In the genomic region with DNA sequence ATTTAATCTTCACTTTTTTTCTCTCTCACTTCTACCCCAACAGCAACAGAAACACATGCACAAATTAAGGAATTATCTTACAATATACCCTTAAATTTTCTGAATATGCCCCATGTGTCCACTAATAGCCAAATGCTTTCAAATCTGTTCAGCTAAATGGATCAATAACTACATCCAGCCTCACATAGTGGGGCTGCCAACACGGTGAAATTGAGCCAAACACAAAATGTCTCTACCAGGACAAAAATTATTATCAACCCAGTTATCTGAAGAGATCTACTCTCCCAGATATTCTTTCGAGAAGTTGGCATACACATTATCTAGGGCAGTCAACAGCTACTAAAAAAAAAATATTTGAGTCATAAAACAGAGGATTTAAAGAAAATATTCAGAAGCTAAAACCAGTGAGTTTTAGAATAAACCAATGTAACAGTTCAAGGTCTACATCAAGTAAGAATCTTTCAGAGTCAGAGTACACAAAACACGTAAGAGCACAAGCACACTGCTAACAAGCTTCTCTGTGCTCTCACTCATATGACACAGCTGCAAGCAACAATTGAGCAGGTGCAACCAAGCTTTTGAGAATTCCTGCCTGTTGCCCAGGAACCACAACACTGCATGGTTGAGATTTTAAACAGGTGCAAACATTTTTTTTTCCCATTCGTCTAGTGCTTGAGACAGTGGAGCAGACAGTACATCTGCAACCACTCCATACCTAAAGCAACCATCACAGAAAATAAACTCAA, we compare ENCODE assay signal across 9 cellular contexts.
DNase-seq lines count a peak whose midpoint lies in the region; ATAC-seq, FAIRE-seq and TF ChIP-seq lines count a peak whose summit lies in the region.
"Had no signal": no experiment of that assay in that cellular context is flagged by ENCODE, and none has a peak within 500 bp of the region (broad histone marks: within the 10 kb centered on the region; RNA-seq: fewer than 3 reads in every experiment).

No MANE protein-coding gene starts in this region.

- H3K4me1 Mint-ChIP-seq in CD14-positive monocyte = peaks cover 4% of the 10 kb centered on the region

- H3K4me3 ChIP-seq in dorsolateral prefrontal cortex = peak overlapping the region in 19 of 59 donors; percentile 0 to 40 (median 21)
- no peak overlapping the region for H3K4me3 ChIP-seq in neuronal stem cell (ENCODE audit: low read length in 2 of 2)
- H3K4me3 ChIP-seq: esophagus squamous epithelium had no signal

- no peak overlapping the region for H4K91ac ChIP-seq in neuronal stem cell (ENCODE audit: low read depth, low read length, poor library complexity)

- TF ChIP-seq POLR2A in GM12891 (IDR thresholded peaks at IDR 0.05; ENCODE audit: low read depth, low read length) = no peak

- no peak overlapping the region for H4K8ac ChIP-seq in neuronal stem cell (ENCODE audit: low read depth, low read length)

- peaks cover 7 to 36% of the 10 kb centered on the region in 2 donors for H3K4me1 ChIP-seq in neuronal stem cell (ENCODE audit: control insufficient read depth in 2 of 2, insufficient read depth in 1 of 2, low read depth in 1 of 2, low read length in 2 of 2)

- no peak overlapping the region for H2BK120ac ChIP-seq in neuronal stem cell (ENCODE audit: low read depth, low read length)

- no peak overlapping the region for H3K14ac ChIP-seq in neuronal stem cell (ENCODE audit: low read length)

- H3K27ac ChIP-seq in dorsolateral prefrontal cortex (peak overlapping the region in 49 of 59 donors; percentile 0 to 85 (median 40)), neuronal stem cell (replicated peaks; ENCODE audit: low read length) (no peak overlapping the region)

- no peaks in the 10 kb centered on the region for H3K79me1 ChIP-seq in neuronal stem cell (ENCODE audit: low read depth, low read length)

- H3K9me3 ChIP-seq in neuronal stem cell (replicated peaks in 1 of 2; ENCODE audit: control insufficient read depth in 2 of 2, insufficient read depth in 1 of 2, low read depth in 1 of 2, low read length in 2 of 2) = no peaks in the 10 kb centered on the region
- H3K9me3 ChIP-seq: esophagus squamous epithelium had no signal

- no peak overlapping the region for H3K27ac Mint-ChIP-seq in CD14-positive monocyte

- H3K23ac ChIP-seq in neuronal stem cell (ENCODE audit: low read depth, low read length, poor library complexity) = no peak overlapping the region

- no peak overlapping the region for H3K4me2 ChIP-seq in neuronal stem cell (ENCODE audit: insufficient read depth, low read length, poor library complexity, severe bottlenecking)

- H2AFZ ChIP-seq in neuronal stem cell (ENCODE audit: low read length) = peak overlapping the region; percentile 65

- H2AK5ac ChIP-seq in neuronal stem cell (ENCODE audit: low read depth, low read length) = no peak overlapping the region

- no peak overlapping the region for H2BK12ac ChIP-seq in neuronal stem cell (ENCODE audit: low read length)

- no peaks in the 10 kb centered on the region for H3K27me3 Mint-ChIP-seq in CD14-positive monocyte (ENCODE audit: low read depth in 3 of 3)

- no peak overlapping the region for H3K9ac ChIP-seq in neuronal stem cell (ENCODE audit: low read depth, low read length, poor library complexity)

- no peak for TF ChIP-seq CTCF in dorsolateral prefrontal cortex (IDR thresholded peaks at IDR 0.05 in 54 of 56, conservative IDR thresholded peaks at IDR 0.05 in 2 of 56; ENCODE audit: low read depth in 1 of 56, partially characterized antibody in 56 of 56)
- TF ChIP-seq CTCF in CD14-positive monocyte (IDR thresholded peaks at IDR 0.05) = no peak

- peaks cover 0 to under 1% of the 10 kb centered on the region in 2 donors for H3K36me3 Mint-ChIP-seq in CD14-positive monocyte

- H3K27me3 ChIP-seq in dorsolateral prefrontal cortex = no peaks in the 10 kb centered on the region
- H3K27me3 ChIP-seq in neuronal stem cell (ENCODE audit: control insufficient read depth in 3 of 3, insufficient read depth in 3 of 3, low read depth in 1 of 3, low read length in 3 of 3) = no peaks in the 10 kb centered on the region
- H3K27me3 ChIP-seq: esophagus squamous epithelium had no signal

- H2BK15ac ChIP-seq in neuronal stem cell (ENCODE audit: low read length) = no peak overlapping the region

- intact Hi-C loops in dorsolateral prefrontal cortex (cut with DNase I) = no loop called here
- intact Hi-C loops in CD14-positive monocyte (cut with micrococcal nuclease) = no loop called here

- DNase-seq in GM12891 (ENCODE audit: insufficient read length, low spot score) (no peak), NCI-H2107 (lab: John Stamatoyannopoulos, UW) (peak; percentile 85), dorsolateral prefrontal cortex (peak in 1 of 10 donors; percentile 47), neuronal stem cell (ENCODE audit: low spot score) (no peak), CD14-positive monocyte (ENCODE audit: low spot score) (no peak), LoVo (ENCODE audit: low spot score) (no peak)
- DNase-seq: esophagus squamous epithelium had no signal

- FAIRE-seq in GM12891 (lab: Jason Lieb, UNC) = peak; percentile 56

- no peak overlapping the region for H3K18ac ChIP-seq in neuronal stem cell (ENCODE audit: low read length)

- H3K36me3 ChIP-seq in neuronal stem cell (replicated peaks in 1 of 2; ENCODE audit: control insufficient read depth in 2 of 2, insufficient read depth in 2 of 2, low read length in 2 of 2) = no peaks in the 10 kb centered on the region
- H3K36me3 ChIP-seq: esophagus squamous epithelium had no signal

- H3K9me3 Mint-ChIP-seq in CD14-positive monocyte = peaks cover 0 to 2% (median 0%) of the 10 kb centered on the region in 7 donors

- no peak for ATAC-seq in HG02870 (IDR thresholded peaks at IDR 0.05; ENCODE audit: unreplicated experiment)
- ATAC-seq in GM19397 (IDR thresholded peaks at IDR 0.05; ENCODE audit: unreplicated experiment) = no peak

- H3K4me3 Mint-ChIP-seq in CD14-positive monocyte = no peak overlapping the region

- H3K4ac ChIP-seq in neuronal stem cell (ENCODE audit: low read length) = no peak overlapping the region

- WGBS in neuronal stem cell (ENCODE audit: extremely low coverage in 2 of 2, insufficient read length in 2 of 2, insufficient replicate concordance in 1 of 2), 2 donors = no CpG with 5 or more reads among the region's 4 CpGs

- H2BK5ac ChIP-seq in neuronal stem cell (ENCODE audit: low read length) = no peak overlapping the region

TF ChIP-seq in GM12891, 5 proteins besides CTCF, POLR2A, EP300 and RAD21:
- TF ChIP-seq PAX5 (IDR thresholded peaks at IDR 0.05; ENCODE audit: insufficient read depth, low read length, severe bottlenecking) (no peak), POU2F2 (IDR thresholded peaks at IDR 0.05; ENCODE audit: low read depth, low read length) (no peak), TAF1 (IDR thresholded peaks at IDR 0.05; ENCODE audit: low read depth, low read length) (no peak), POLR2AphosphoS5 (IDR thresholded peaks at IDR 0.05; ENCODE audit: low read depth, low read length) (no peak), SPI1 (IDR thresholded peaks at IDR 0.05; ENCODE audit: low read depth, low read length) (no peak)
